1 cellular context compared by ENCODE assay signal in genomic region chr2:173355132-173355865, GRCh38.
A peak's percentile ranks its signal among the peaks of the same experiment; 100 is the strongest.
TF ChIP-seq lines count a peak whose summit lies in the region.

No MANE protein-coding gene starts in this region.

TF ChIP-seq in HEK293, 187 proteins besides CTCF, POLR2A, EP300 and RAD21 (continued from another document):
- TF ChIP-seq ZBTB10 (tag by site-specific recombination; IDR thresholded peaks at IDR 0.05) = 0 out of 2 replicates have a peak, but pooled peaks have one; percentile 23
- TF ChIP-seq, protein P1, sequence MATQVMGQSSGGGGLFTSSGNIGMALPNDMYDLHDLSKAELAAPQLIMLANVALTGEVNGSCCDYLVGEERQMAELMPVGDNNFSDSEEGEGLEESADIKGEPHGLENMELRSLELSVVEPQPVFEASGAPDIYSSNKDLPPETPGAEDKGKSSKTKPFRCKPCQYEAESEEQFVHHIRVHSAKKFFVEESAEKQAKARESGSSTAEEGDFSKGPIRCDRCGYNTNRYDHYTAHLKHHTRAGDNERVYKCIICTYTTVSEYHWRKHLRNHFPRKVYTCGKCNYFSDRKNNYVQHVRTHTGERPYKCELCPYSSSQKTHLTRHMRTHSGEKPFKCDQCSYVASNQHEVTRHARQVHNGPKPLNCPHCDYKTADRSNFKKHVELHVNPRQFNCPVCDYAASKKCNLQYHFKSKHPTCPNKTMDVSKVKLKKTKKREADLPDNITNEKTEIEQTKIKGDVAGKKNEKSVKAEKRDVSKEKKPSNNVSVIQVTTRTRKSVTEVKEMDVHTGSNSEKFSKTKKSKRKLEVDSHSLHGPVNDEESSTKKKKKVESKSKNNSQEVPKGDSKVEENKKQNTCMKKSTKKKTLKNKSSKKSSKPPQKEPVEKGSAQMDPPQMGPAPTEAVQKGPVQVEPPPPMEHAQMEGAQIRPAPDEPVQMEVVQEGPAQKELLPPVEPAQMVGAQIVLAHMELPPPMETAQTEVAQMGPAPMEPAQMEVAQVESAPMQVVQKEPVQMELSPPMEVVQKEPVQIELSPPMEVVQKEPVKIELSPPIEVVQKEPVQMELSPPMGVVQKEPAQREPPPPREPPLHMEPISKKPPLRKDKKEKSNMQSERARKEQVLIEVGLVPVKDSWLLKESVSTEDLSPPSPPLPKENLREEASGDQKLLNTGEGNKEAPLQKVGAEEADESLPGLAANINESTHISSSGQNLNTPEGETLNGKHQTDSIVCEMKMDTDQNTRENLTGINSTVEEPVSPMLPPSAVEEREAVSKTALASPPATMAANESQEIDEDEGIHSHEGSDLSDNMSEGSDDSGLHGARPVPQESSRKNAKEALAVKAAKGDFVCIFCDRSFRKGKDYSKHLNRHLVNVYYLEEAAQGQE (tag by site-specific recombination; IDR thresholded peaks at IDR 0.05) = peak; percentile 64; the same call in 1 of the 2 replicates
- TF ChIP-seq KLF10 (tag by site-specific recombination; IDR thresholded peaks at IDR 0.05) = no peak
- no peak for TF ChIP-seq HOXD13 (CRISPR knock-in tag; IDR thresholded peaks at IDR 0.05; ENCODE audit: borderline replicate concordance)
- TF ChIP-seq, protein P2, sequence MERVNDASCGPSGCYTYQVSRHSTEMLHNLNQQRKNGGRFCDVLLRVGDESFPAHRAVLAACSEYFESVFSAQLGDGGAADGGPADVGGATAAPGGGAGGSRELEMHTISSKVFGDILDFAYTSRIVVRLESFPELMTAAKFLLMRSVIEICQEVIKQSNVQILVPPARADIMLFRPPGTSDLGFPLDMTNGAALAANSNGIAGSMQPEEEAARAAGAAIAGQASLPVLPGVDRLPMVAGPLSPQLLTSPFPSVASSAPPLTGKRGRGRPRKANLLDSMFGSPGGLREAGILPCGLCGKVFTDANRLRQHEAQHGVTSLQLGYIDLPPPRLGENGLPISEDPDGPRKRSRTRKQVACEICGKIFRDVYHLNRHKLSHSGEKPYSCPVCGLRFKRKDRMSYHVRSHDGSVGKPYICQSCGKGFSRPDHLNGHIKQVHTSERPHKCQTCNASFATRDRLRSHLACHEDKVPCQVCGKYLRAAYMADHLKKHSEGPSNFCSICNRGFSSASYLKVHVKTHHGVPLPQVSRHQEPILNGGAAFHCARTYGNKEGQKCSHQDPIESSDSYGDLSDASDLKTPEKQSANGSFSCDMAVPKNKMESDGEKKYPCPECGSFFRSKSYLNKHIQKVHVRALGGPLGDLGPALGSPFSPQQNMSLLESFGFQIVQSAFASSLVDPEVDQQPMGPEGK (tag by site-specific recombination; IDR thresholded peaks at IDR 0.05) = 0 out of 2 replicates have a peak, but pooled peaks have one; percentile 16
- TF ChIP-seq ZNF26 (tag by site-specific recombination; IDR thresholded peaks at IDR 0.05) = no peak
